ENCODE assay signal across 13 cellular contexts in the genomic region with DNA sequence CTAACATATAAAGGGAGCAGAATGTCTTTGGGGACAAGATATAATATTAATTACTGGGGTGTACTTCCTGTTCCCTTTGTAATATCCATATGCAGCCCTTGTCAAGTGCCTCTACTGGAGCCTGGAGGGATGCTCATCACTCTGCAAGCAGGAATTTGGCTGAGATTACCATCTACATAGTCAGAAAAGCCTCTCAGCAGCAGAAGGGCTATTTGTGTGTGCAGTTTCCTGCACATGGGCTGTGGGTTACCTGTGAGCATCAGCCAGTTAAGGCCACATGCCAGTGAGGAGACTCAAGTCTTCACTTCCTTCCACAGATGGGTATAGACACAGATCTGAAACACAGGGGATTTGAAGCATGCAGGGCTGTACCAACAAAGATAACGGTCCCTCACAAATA.
DNase-seq lines count a peak whose midpoint lies in the region; ATAC-seq and TF ChIP-seq lines count a peak whose summit lies in the region.
"Had no signal": no experiment of that assay in that cellular context is flagged by ENCODE, and none has a peak within 500 bp of the region (broad histone marks: within the 10 kb centered on the region; RNA-seq: fewer than 3 reads in every experiment).

No MANE protein-coding gene starts in this region.

- peak; percentile 18 for DNase-seq in EH (ENCODE audit: low read depth)
- peak; percentile 48 for DNase-seq in NCI-H82 treated with DMSO at 0.1 percent for 48 hours (lab: John Stamatoyannopoulos, UW; ENCODE audit: unreplicated experiment)
- DNase-seq in islet precursor cell, result peak; percentile 57
- DNase-seq in GM20000 (ENCODE audit: low spot score), result no peak
- no peak for DNase-seq in midbrain (lab: John Stamatoyannopoulos, UW)
- DNase-seq: COR-L47, EL, NCI-H187 treated with DMSO at 0.1 percent for 48 hours, NCI-H2227 treated with DMSO at 0.1 percent for 48 hours, T-helper 1 cell had no signal

- no peaks in the 10 kb centered on the region for H3K27me3 ChIP-seq in BLaER1

- H3K4me1 ChIP-seq in BLaER1, result peaks cover 9% of the 10 kb centered on the region

- H3K9ac ChIP-seq in BLaER1, result no peak overlapping the region

- TF ChIP-seq CTCF in GM20000 (IDR thresholded peaks at IDR 0.05; ENCODE audit: extremely low read depth, missing control alignments), result no peak

- H3K4me3 ChIP-seq in BLaER1, result no peak overlapping the region

- no peak overlapping the region for H3K27ac ChIP-seq in BLaER1

- H4K20me1 ChIP-seq in BLaER1, result no peaks in the 10 kb centered on the region

- H3K36me3 ChIP-seq in BLaER1, result no peaks in the 10 kb centered on the region

- ATAC-seq in GM18867 (IDR thresholded peaks at IDR 0.05; ENCODE audit: unreplicated experiment), result no peak
- ATAC-seq: Panc1 had no signal

- no peaks in the 10 kb centered on the region for H3K9me3 ChIP-seq in BLaER1

- peak overlapping the region; percentile 45 for H3K4me2 ChIP-seq in BLaER1

Comparison
In these comparisons a context has a peak if more than half of its experiments do, and no peak if none do; other contexts are left out.
1. DNase-seq: peak in EH (single experiment), NCI-H82 treated with DMSO at 0.1 percent for 48 hours (single experiment) and islet precursor cell (single experiment); none in GM20000 (single experiment) and midbrain (single experiment).